12 cellular contexts compared by ENCODE assay signal in the genomic region with DNA sequence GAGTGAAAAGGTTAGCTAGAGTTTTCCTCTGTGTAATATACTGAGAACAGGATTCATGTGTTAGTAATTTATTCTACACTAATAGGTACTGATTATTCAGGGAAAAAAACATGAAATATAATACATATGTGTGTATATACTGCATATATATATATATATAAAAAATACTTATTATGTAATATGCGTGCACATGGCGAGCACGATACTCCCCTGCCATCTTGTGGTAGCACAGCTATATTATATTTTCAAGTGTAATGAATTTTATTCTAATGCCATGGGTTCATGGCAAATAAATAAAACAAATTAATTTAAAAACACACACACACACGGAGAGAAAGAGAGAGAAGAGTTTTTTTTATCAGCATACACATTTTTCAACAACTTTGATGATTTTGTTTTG.
DNase-seq lines count a peak whose midpoint lies in the region; ATAC-seq, FAIRE-seq and TF ChIP-seq lines count a peak whose summit lies in the region.
"Had no signal": no experiment of that assay in that cellular context is flagged by ENCODE, and none has a peak within 500 bp of the region (broad histone marks: within the 10 kb centered on the region; RNA-seq: fewer than 3 reads in every experiment).

No MANE protein-coding gene starts in this region.

- H4K91ac ChIP-seq in H1 (replicated peaks; ENCODE audit: insufficient read length, low read length) = no peak overlapping the region

- FAIRE-seq in H1 (lab: Jason Lieb, UNC) = no peak
- no peak for FAIRE-seq in RCC 7860 (lab: Jason Lieb, UNC)
- FAIRE-seq: TTC549 had no signal

- H3K79me1 ChIP-seq in H1 (ENCODE audit: low read depth, low read length) = no peaks in the 10 kb centered on the region

- TF ChIP-seq EP300 in H1 (IDR thresholded peaks at IDR 0.05; ENCODE audit: borderline replicate concordance in 1 of 2, low read depth in 2 of 2, low read length in 2 of 2) = no peak

- no peak overlapping the region for H3K18ac ChIP-seq in H1 (ENCODE audit: extremely low read depth, low read length)

- no peak overlapping the region for H3K14ac ChIP-seq in H1 (ENCODE audit: insufficient read length)

- H3K4me1 Mint-ChIP-seq in MCF 10A (ENCODE audit: insufficient read depth, unreplicated experiment) = no peaks in the 10 kb centered on the region

- TF ChIP-seq CTCF in MCF 10A (IDR thresholded peaks at IDR 0.05; ENCODE audit: unreplicated experiment) (peak; percentile 60), breast epithelium (IDR thresholded peaks at IDR 0.05) (peak in 1 of 3 donors; percentile 15), OCI-LY3 (IDR thresholded peaks at IDR 0.05; ENCODE audit: low read depth, low read length) (peak; percentile 42), H1 (IDR thresholded peaks at IDR 0.05; ENCODE audit: control extremely low read depth in 1 of 3, insufficient read depth in 1 of 3, low read depth in 1 of 3, low read length in 3 of 3) (no peak)

- no peak overlapping the region for H3K4me3 Mint-ChIP-seq in MCF 10A (ENCODE audit: unreplicated experiment)
- H3K4me3 Mint-ChIP-seq: H9 had no signal

- H2BK12ac ChIP-seq in H1 (ENCODE audit: low read depth, low read length) = no peak overlapping the region

- H2BK20ac ChIP-seq in H1 (ENCODE audit: low read length) = no peak overlapping the region

- no peak overlapping the region for H4K8ac ChIP-seq in H1 (ENCODE audit: extremely low read depth, insufficient read depth, low read length)

- intact Hi-C loops in MCF 10A (cut with micrococcal nuclease) = loop anchor here (1.0 to 10.0 kb wide), 3 partner anchors 1104 to 1925 kb away; no protein-coding TSS in a partner anchor
- intact Hi-C loops in breast epithelium (cut with DNase I; ENCODE audit: low total_unique reads) = no loop called here

- no peaks in the 10 kb centered on the region for H3K79me2 ChIP-seq in OCI-LY3 (ENCODE audit: low read length)
- no peaks in the 10 kb centered on the region for H3K79me2 ChIP-seq in H1 (ENCODE audit: control insufficient read depth in 1 of 2, insufficient read depth in 2 of 2, low read length in 2 of 2)

- H3K4me2 ChIP-seq in OCI-LY3 (ENCODE audit: low read length) (no peak overlapping the region), H1 (ENCODE audit: insufficient read depth in 1 of 2, low read depth in 2 of 2, low read length in 2 of 2) (no peak overlapping the region)

- H3K9me3 Mint-ChIP-seq in MCF 10A (ENCODE audit: unreplicated experiment) = no peaks in the 10 kb centered on the region
- H3K9me3 Mint-ChIP-seq: H9 had no signal

- H3K27ac Mint-ChIP-seq in MCF 10A (ENCODE audit: low read depth, unreplicated experiment) = no peak overlapping the region
- H3K27ac Mint-ChIP-seq: H9 had no signal

- H3K4me1 ChIP-seq in breast epithelium = no peaks in the 10 kb centered on the region
- H3K4me1 ChIP-seq in OCI-LY3 (ENCODE audit: low read length) = peaks cover 14% of the 10 kb centered on the region
- no peaks in the 10 kb centered on the region for H3K4me1 ChIP-seq in H1 (replicated peaks in 1 of 4; ENCODE audit: control insufficient read depth in 3 of 4, insufficient read depth in 4 of 4, low read length in 3 of 4)

- H3K27ac ChIP-seq in breast epithelium = no peak overlapping the region
- no peak overlapping the region for H3K27ac ChIP-seq in OCI-LY3 (ENCODE audit: low read length)
- no peak overlapping the region for H3K27ac ChIP-seq in H1 (ENCODE audit: low read depth, low read length)

- peaks cover 52% of the 10 kb centered on the region for H3K27me3 Mint-ChIP-seq in MCF 10A (ENCODE audit: insufficient read depth, unreplicated experiment)

- no peak overlapping the region for H2BK5ac ChIP-seq in H1 (ENCODE audit: low read depth, low read length)

- DNase-seq in MCF 10A (ENCODE audit: unreplicated experiment) = peak; percentile 16
- DNase-seq in breast epithelium (ENCODE audit: low spot score in 2 of 2) = no peak
- no peak for DNase-seq in H1 (ENCODE audit: low read depth in 1 of 2, low spot score in 2 of 2)
- DNase-seq in superior temporal gyrus (ENCODE audit: extremely low spot score) = peak; percentile 74
- no peak for DNase-seq in RCC 7860 (ENCODE audit: low spot score)
- DNase-seq: activated naive CD4-positive, alpha-beta T cell treated with anti-CD3 and anti-CD28 coated beads, Interleukin-2, amount 50 U/mL, for 16 hours; H9; NCI-H2227 treated with DMSO at 0.1 percent for 48 hours had no signal

- no peak overlapping the region for H3K23ac ChIP-seq in H1 (ENCODE audit: insufficient read length)

- no peak overlapping the region for H2AK5ac ChIP-seq in H1 (ENCODE audit: low read depth, low read length)

- H2AFZ ChIP-seq in OCI-LY3 (ENCODE audit: low read depth, low read length) (peak overlapping the region; percentile 50; the same call in 1 of the 2 replicates), H1 (ENCODE audit: low read length) (no peak overlapping the region)

- H3K9ac ChIP-seq in OCI-LY3 (ENCODE audit: low read length) (no peak overlapping the region), H1 (replicated peaks in 1 of 4; ENCODE audit: extremely low read depth in 1 of 4, low read depth in 3 of 4, low read length in 3 of 4) (no peak overlapping the region)

- POLR2A ChIA-PET in MCF 10A (lab: Yijun Ruan, JAX) = interaction anchor here (0.5 to 1.0 kb wide), 4 partner anchors 101 to 1341 kb away, joined by 3 to 5 read pairs (median 4); no protein-coding TSS in a partner anchor
- POLR2A ChIA-PET in H1 (lab: Charles Lee; ENCODE audit: partially characterized antibody) = no interaction called here

- H2BK120ac ChIP-seq in H1 (replicated peaks; ENCODE audit: low read depth, low read length) = no peak overlapping the region

- H3K4me3 ChIP-seq in breast epithelium (no peak overlapping the region), OCI-LY3 (ENCODE audit: low read length) (no peak overlapping the region), H1 (ENCODE audit: extremely low read depth in 1 of 4, insufficient read depth in 2 of 4, low read depth in 3 of 4, low read length in 4 of 4) (no peak overlapping the region)

- no peak overlapping the region for H3K56ac ChIP-seq in H1 (replicated peaks; ENCODE audit: insufficient read length, low read depth, low read length)

- H3K36me3 Mint-ChIP-seq in MCF 10A (ENCODE audit: insufficient read depth, unreplicated experiment) = no peaks in the 10 kb centered on the region

- no TSS peak for BruUV-seq in MCF 10A (replicated peaks; lab: Mats Ljungman, UMichigan)

- TF ChIP-seq POLR2A in breast epithelium (IDR thresholded peaks at IDR 0.05) (no peak), H1 (IDR thresholded peaks at IDR 0.05; ENCODE audit: control extremely low read depth in 1 of 2, low read depth in 2 of 2, low read length in 2 of 2) (no peak)

- H3K9me3 ChIP-seq in breast epithelium (no peaks in the 10 kb centered on the region), OCI-LY3 (ENCODE audit: insufficient read depth, low read length) (no peaks in the 10 kb centered on the region), H1 (ENCODE audit: insufficient read depth in 2 of 2, low read depth in 1 of 2, low read length in 1 of 2) (no peaks in the 10 kb centered on the region)

- no peaks in the 10 kb centered on the region; the same call in 1 of the 2 replicates for H3K23me2 ChIP-seq in H1 (ENCODE audit: low read depth, low read length)

- H3K4ac ChIP-seq in H1 (replicated peaks; ENCODE audit: insufficient read length, low read depth, low read length) = no peak overlapping the region

- H4K20me1 ChIP-seq in OCI-LY3 (ENCODE audit: insufficient read depth, low read length) = no peaks in the 10 kb centered on the region
- no peaks in the 10 kb centered on the region for H4K20me1 ChIP-seq in H1 (replicated peaks in 1 of 2; ENCODE audit: control insufficient read depth in 1 of 2, insufficient read depth in 2 of 2, low read length in 2 of 2)

- H2BK15ac ChIP-seq in H1 (ENCODE audit: low read length) = no peak overlapping the region

- H4K5ac ChIP-seq in H1 (ENCODE audit: insufficient read length, low read depth, low read length) = no peak overlapping the region

- H3K36me3 ChIP-seq in breast epithelium (no peaks in the 10 kb centered on the region), OCI-LY3 (replicated peaks; ENCODE audit: low read depth, low read length) (no peaks in the 10 kb centered on the region), H1 (ENCODE audit: control insufficient read depth in 2 of 4, insufficient read depth in 4 of 4, low read length in 3 of 4) (no peaks in the 10 kb centered on the region)

- CTCF ChIA-PET in MCF 10A (lab: Yijun Ruan, JAX) = interaction anchor here (0.6 to 3.2 kb wide), 31 partner anchors 12 to 1304 kb away, joined by 3 to 56 read pairs (median 3); no protein-coding TSS in a partner anchor
- CTCF ChIA-PET in H1 (lab: Charles Lee; ENCODE audit: partially characterized antibody) = interaction anchor here (0.6 to 1.6 kb wide), 7 partner anchors 13 to 1105 kb away, joined by 3 to 5 read pairs (median 3); no protein-coding TSS in a partner anchor

- TF ChIP-seq RAD21 in H1 (IDR thresholded peaks at IDR 0.05 in 1 of 2, conservative IDR thresholded peaks at IDR 0.05 in 1 of 2; ENCODE audit: low read depth in 2 of 2, low read length in 2 of 2) = peak; percentile 29 to 36

- ATAC-seq in HG03469 (IDR thresholded peaks at IDR 0.05; ENCODE audit: unreplicated experiment) (no peak), GM21526 (IDR thresholded peaks at IDR 0.05; ENCODE audit: low FRiP score, unreplicated experiment) (no peak)

- 73% methylated on average over 4 of the region's 4 CpGs; no CpG with 5 or more reads in 1 of the 2 experiments for WGBS in H1 (ENCODE audit: extremely low coverage in 1 of 2, insufficient coverage in 1 of 2, insufficient read length in 1 of 2, insufficient replicate concordance in 2 of 2, low coverage in 1 of 2, low lambda C conversion rate in 2 of 2, missing lambda C conversion rate in 1 of 2), 2 experiments

- H3K27me3 ChIP-seq in breast epithelium (no peaks in the 10 kb centered on the region), OCI-LY3 (ENCODE audit: low read depth, low read length) (no peaks in the 10 kb centered on the region), H1 (replicated peaks in 1 of 4; ENCODE audit: control insufficient read depth in 3 of 4, extremely low read depth in 1 of 4, insufficient read depth in 3 of 4, low read length in 3 of 4) (no peaks in the 10 kb centered on the region)

TF ChIP-seq in H1, 55 proteins besides CTCF, POLR2A, EP300 and RAD21 (continues in another document):
- no peak for TF ChIP-seq SP1 (IDR thresholded peaks at IDR 0.05; ENCODE audit: low read depth, low read length)
- TF ChIP-seq NRF1 (IDR thresholded peaks at IDR 0.05; ENCODE audit: low read depth, low read length) = no peak
- no peak for TF ChIP-seq JUND (IDR thresholded peaks at IDR 0.05; ENCODE audit: low read length)
- TF ChIP-seq, protein P1, sequence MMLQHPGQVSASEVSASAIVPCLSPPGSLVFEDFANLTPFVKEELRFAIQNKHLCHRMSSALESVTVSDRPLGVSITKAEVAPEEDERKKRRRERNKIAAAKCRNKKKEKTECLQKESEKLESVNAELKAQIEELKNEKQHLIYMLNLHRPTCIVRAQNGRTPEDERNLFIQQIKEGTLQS (IDR thresholded peaks at IDR 0.05; ENCODE audit: insufficient read depth, low read depth, low read length) = no peak
- TF ChIP-seq NANOG (IDR thresholded peaks at IDR 0.05; ENCODE audit: insufficient read depth, low read depth, low read length, poor library complexity, severe bottlenecking) = no peak
- TF ChIP-seq TAF1 (IDR thresholded peaks at IDR 0.05; ENCODE audit: low read depth, low read length) = no peak
- TF ChIP-seq TBP (IDR thresholded peaks at IDR 0.05; ENCODE audit: low read depth, low read length) = no peak
- no peak for TF ChIP-seq POU5F1 (IDR thresholded peaks at IDR 0.05; ENCODE audit: low read depth, low read length)

Comparison
In these comparisons a context has a peak if more than half of its experiments do, and no peak if none do; other contexts are left out.
1. DNase-seq: peak in MCF 10A (single experiment) and superior temporal gyrus (single experiment); none in breast epithelium (0 of 2), H1 (0 of 2) and RCC 7860 (single experiment).
2. CTCF ChIP-seq: peak in MCF 10A (single experiment) and OCI-LY3 (single experiment); none in H1 (0 of 3).